Comparison of ENCODE assay signal across 1 cellular context in the genomic region with DNA sequence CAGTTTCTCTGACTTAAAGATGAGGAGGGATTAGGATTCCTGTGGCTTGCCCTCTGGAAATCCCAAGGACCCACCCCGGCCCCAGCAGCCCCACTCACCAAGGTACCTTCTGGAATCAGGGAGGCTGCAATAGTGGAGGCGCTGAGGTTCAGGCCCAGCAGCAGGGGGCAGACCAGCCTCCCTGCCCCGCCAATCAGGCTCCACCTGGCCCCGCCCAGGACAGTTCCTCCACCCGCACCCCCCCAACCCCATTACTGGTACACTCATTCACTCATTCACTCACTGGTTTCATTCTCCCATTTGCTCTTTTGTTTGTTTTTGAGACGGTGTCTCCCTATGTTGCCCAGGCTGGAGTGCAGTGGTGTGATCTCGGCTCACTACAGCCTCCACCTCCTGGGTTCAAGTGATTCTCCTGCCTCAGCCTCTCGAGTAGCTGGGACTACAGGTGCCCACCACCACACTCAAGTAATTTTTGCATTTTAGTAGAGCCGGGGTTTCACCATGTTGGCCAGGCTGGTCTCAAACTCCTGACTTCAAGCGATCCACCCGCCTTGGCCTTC.
TF ChIP-seq lines count a peak whose summit lies in the region.

No MANE protein-coding gene starts in this region.

TF ChIP-seq in SK-N-SH, 30 proteins besides CTCF, POLR2A, EP300 and RAD21:
- peak; percentile 59 for TF ChIP-seq PBX3 (IDR thresholded peaks at IDR 0.05)
TF ChIP-seq in SK-N-SH: peak in this region for 1; not testable (repeated sequence) for 29.
